13 cellular contexts compared by ENCODE assay signal in genomic region chr14:68521952-68522509, GRCh38.
DNase-seq lines count a peak whose midpoint lies in the region; ATAC-seq and TF ChIP-seq lines count a peak whose summit lies in the region.
"Had no signal": no experiment of that assay in that cellular context is flagged by ENCODE, and none has a peak within 500 bp of the region (broad histone marks: within the 10 kb centered on the region; RNA-seq: fewer than 3 reads in every experiment).

No MANE protein-coding gene starts in this region.

- ATAC-seq in left ventricle myocardium superior (no peak), HG03565 (IDR thresholded peaks at IDR 0.05; ENCODE audit: unreplicated experiment) (no peak)

- H3F3A ChIP-seq in SK-N-SH (replicated peaks; ENCODE audit: insufficient read depth): no peaks in the 10 kb centered on the region

- H3K4me1 Mint-ChIP-seq in progenitor cell of endocrine pancreas (ENCODE audit: low read depth): peaks cover 54% of the 10 kb centered on the region

- no peak overlapping the region for H3K9ac ChIP-seq in SK-N-SH

- CTCF ChIA-PET in SK-N-SH (lab: Yijun Ruan, JAX): interaction anchor here (0.7 to 1.7 kb wide), 4 partner anchors 11 to 266 kb away, joined by 3 to 5 read pairs (median 5); no protein-coding TSS in a partner anchor

- no peak overlapping the region for H3K4me2 ChIP-seq in SK-N-SH

- no peak for TF ChIP-seq CTCF in left ventricle myocardium inferior (IDR thresholded peaks at IDR 0.05; ENCODE audit: borderline replicate concordance)
- TF ChIP-seq CTCF in progenitor cell of endocrine pancreas (IDR thresholded peaks at IDR 0.05; ENCODE audit: unreplicated experiment): no peak
- TF ChIP-seq CTCF in SK-N-SH (IDR thresholded peaks at IDR 0.05): no peak

- no peaks in the 10 kb centered on the region for H3K9me2 ChIP-seq in SK-N-SH

- no peaks in the 10 kb centered on the region for H3K27me3 Mint-ChIP-seq in progenitor cell of endocrine pancreas

- no peaks in the 10 kb centered on the region for H4K20me1 ChIP-seq in SK-N-SH (ENCODE audit: insufficient read depth)

- no peak for TF ChIP-seq RAD21 in SK-N-SH (IDR thresholded peaks at IDR 0.05; ENCODE audit: low read length)

- H3K27me3 ChIP-seq in left ventricle myocardium inferior (ENCODE audit: low read depth) (no peaks in the 10 kb centered on the region), SK-N-SH (ENCODE audit: insufficient read depth) (no peaks in the 10 kb centered on the region)

- DNase-seq in left ventricle myocardium inferior (no peak), left ventricle myocardium superior (no peak), left kidney (ENCODE audit: low read depth, low spot score) (peak; percentile 22), progenitor cell of endocrine pancreas (ENCODE audit: low spot score, unreplicated experiment) (no peak), NCI-H2196 (lab: John Stamatoyannopoulos, UW; ENCODE audit: unreplicated experiment) (no peak), NCI-H187 (lab: John Stamatoyannopoulos, UW) (no peak), SK-N-SH (no peak)
- DNase-seq: activated CD8-positive, alpha-beta memory T cell treated with anti-CD3 and anti-CD28 coated beads for 24 hours; activated naive CD4-positive, alpha-beta T cell treated with anti-CD3 and anti-CD28 coated beads, Interleukin-2, amount 10 ng/mL, durations not matched to agents 7 days and 5 days; DMS79; NCI-H1048 had no signal

- H3K4me3 Mint-ChIP-seq in progenitor cell of endocrine pancreas (ENCODE audit: low read depth): no peak overlapping the region
- H3K4me3 Mint-ChIP-seq: activated naive CD4-positive, alpha-beta T cell treated with anti-CD3 and anti-CD28 coated beads, Interleukin-2, amount 10 ng/mL, durations not matched to agents 7 days and 5 days had no signal

- H3K4me3 ChIP-seq in left ventricle myocardium inferior (no peak overlapping the region), SK-N-SH (ENCODE audit: low read depth in 2 of 2, low read length in 1 of 2) (no peak overlapping the region)

- intact Hi-C loops in left ventricle myocardium inferior (cut with micrococcal nuclease) (no loop called here), left ventricle myocardium superior (cut with micrococcal nuclease) (loop anchor here (10.0 kb wide), 2 partner anchors 277 to 577 kb away; no protein-coding TSS in a partner anchor)

- WGBS in SK-N-SH (ENCODE audit: low lambda C conversion rate): 89% methylated on average over 8 of the region's 8 CpGs

- no peaks in the 10 kb centered on the region for H3K79me2 ChIP-seq in SK-N-SH (ENCODE audit: insufficient read depth)

- peaks cover 72% of the 10 kb centered on the region for H3K4me1 ChIP-seq in left ventricle myocardium inferior
- H3K4me1 ChIP-seq in SK-N-SH (ENCODE audit: control insufficient read depth in 1 of 2, insufficient read depth in 2 of 2, low read depth in 1 of 2, low read length in 1 of 2): peaks cover 11 to 19% of the 10 kb centered on the region in 2 experiments; a peak in 2 of 4 replicates

- H2AFZ ChIP-seq in SK-N-SH (ENCODE audit: low read depth): no peak overlapping the region

- no peaks in the 10 kb centered on the region for H3K9me3 ChIP-seq in left ventricle myocardium inferior (replicated peaks)
- no peaks in the 10 kb centered on the region for H3K9me3 ChIP-seq in SK-N-SH

- H3K9me3 Mint-ChIP-seq in progenitor cell of endocrine pancreas (ENCODE audit: low read depth): peaks cover 4% of the 10 kb centered on the region
- H3K9me3 Mint-ChIP-seq: activated naive CD4-positive, alpha-beta T cell treated with anti-CD3 and anti-CD28 coated beads, Interleukin-2, amount 10 ng/mL, durations not matched to agents 7 days and 5 days had no signal

- POLR2A ChIA-PET in SK-N-SH (lab: Yijun Ruan, JAX): no interaction called here

- no peak for TF ChIP-seq EP300 in SK-N-SH (IDR thresholded peaks at IDR 0.05; ENCODE audit: borderline replicate concordance in 1 of 2, low read depth in 1 of 2, low read length in 1 of 2)

- H3K27ac ChIP-seq in left ventricle myocardium inferior (replicated peaks): peak overlapping the region; percentile 68
- peak overlapping the region in 1 of 2 experiments; percentile 69; a peak in 2 of 4 replicates for H3K27ac ChIP-seq in SK-N-SH (ENCODE audit: low read depth in 2 of 2, low read length in 1 of 2)
- H3K27ac ChIP-seq: HL-60 had no signal

- H3K36me3 Mint-ChIP-seq in progenitor cell of endocrine pancreas (ENCODE audit: insufficient read depth): peaks cover 2% of the 10 kb centered on the region
- H3K36me3 Mint-ChIP-seq: activated naive CD4-positive, alpha-beta T cell treated with anti-CD3 and anti-CD28 coated beads, Interleukin-2, amount 10 ng/mL, durations not matched to agents 7 days and 5 days had no signal

- H3K27ac Mint-ChIP-seq in progenitor cell of endocrine pancreas: peak overlapping the region; percentile 100
- H3K27ac Mint-ChIP-seq: activated naive CD4-positive, alpha-beta T cell treated with anti-CD3 and anti-CD28 coated beads, Interleukin-2, amount 10 ng/mL, durations not matched to agents 7 days and 5 days had no signal

- H3K36me3 ChIP-seq in left ventricle myocardium inferior (no peaks in the 10 kb centered on the region), SK-N-SH (replicated peaks in 1 of 2; ENCODE audit: control insufficient read depth in 1 of 2, insufficient read depth in 2 of 2, low read length in 1 of 2) (no peaks in the 10 kb centered on the region)

TF ChIP-seq in SK-N-SH, 30 proteins besides CTCF, POLR2A, EP300 and RAD21 (continues in another document):
- TF ChIP-seq FOXM1 (IDR thresholded peaks at IDR 0.05; ENCODE audit: low read depth): no peak
- TF ChIP-seq RFX5 (IDR thresholded peaks at IDR 0.05; ENCODE audit: low read length): no peak
- TF ChIP-seq EZH2phosphoT487 (IDR thresholded peaks at IDR 0.05; ENCODE audit: borderline replicate concordance, low read depth): no peak
- TF ChIP-seq PBX3 (IDR thresholded peaks at IDR 0.05): no peak
- TF ChIP-seq SIN3A (IDR thresholded peaks at IDR 0.05; ENCODE audit: borderline replicate concordance, low read depth, low read length): no peak
- TF ChIP-seq RCOR1 (IDR thresholded peaks at IDR 0.05; ENCODE audit: low read length): no peak
- TF ChIP-seq GATA2 (CRISPR knock-in tag; IDR thresholded peaks at IDR 0.05): no peak
- TF ChIP-seq POLR2AphosphoS5 (IDR thresholded peaks at IDR 0.05; ENCODE audit: low read depth, low read length): no peak
- no peak for TF ChIP-seq MXI1 (IDR thresholded peaks at IDR 0.05; ENCODE audit: low read depth, low read length)
- no peak for TF ChIP-seq REST (IDR thresholded peaks at IDR 0.05; ENCODE audit: low read depth, low read length)
- TF ChIP-seq FOSL2 (IDR thresholded peaks at IDR 0.05; ENCODE audit: borderline replicate concordance, low read depth): no peak
- no peak for TF ChIP-seq JUND (IDR thresholded peaks at IDR 0.05)
- TF ChIP-seq USF2 (IDR thresholded peaks at IDR 0.05; ENCODE audit: borderline replicate concordance, low read depth, low read length): no peak
- TF ChIP-seq IRF3 (IDR thresholded peaks at IDR 0.05; ENCODE audit: low read depth, low read length): no peak
